In genomic region chr10:45433716-45434469, GRCh38 we compare ENCODE assay signal across 10 cellular contexts. TPM values are rescaled to one million over a fixed set of nuclear protein-coding genes. Genes with fewer than 3 reads are reported as not detected.
DNase-seq lines count a peak whose midpoint lies in the region; ATAC-seq and TF ChIP-seq lines count a peak whose summit lies in the region.
"Had no signal": no experiment of that assay in that cellular context is flagged by ENCODE, and none has a peak within 500 bp of the region (broad histone marks: within the 10 kb centered on the region; RNA-seq: fewer than 3 reads in every experiment).

No MANE protein-coding gene starts in this region.

- no peaks in the 10 kb centered on the region for H3K9me2 ChIP-seq in hepatocyte (replicated peaks; ENCODE audit: insufficient read depth)

- H3K4me2 ChIP-seq in neural progenitor cell (no peak overlapping the region), hepatocyte (no peak overlapping the region)

- WGBS in hepatocyte (ENCODE audit: low lambda C conversion rate, missing lambda C conversion rate), result 78% methylated on average over 8 of the region's 8 CpGs

- no peaks in the 10 kb centered on the region for H3K36me3 Mint-ChIP-seq in neural progenitor cell

- H3K79me2 ChIP-seq in neural progenitor cell (ENCODE audit: low read depth) (no peaks in the 10 kb centered on the region), hepatocyte (no peaks in the 10 kb centered on the region)

- H3K27me3 ChIP-seq in neural progenitor cell (no peaks in the 10 kb centered on the region), hepatocyte (no peaks in the 10 kb centered on the region)
- H3K27me3 ChIP-seq: SJSA1 had no signal

- no peaks in the 10 kb centered on the region for H3F3A ChIP-seq in neural progenitor cell (ENCODE audit: low read depth)

- H3K27ac ChIP-seq in neural progenitor cell, result no peak overlapping the region
- no peak overlapping the region for H3K27ac ChIP-seq in hepatocyte
- H3K27ac ChIP-seq: SJSA1 had no signal

- H3K4me1 Mint-ChIP-seq in neural progenitor cell, result no peaks in the 10 kb centered on the region

- H3K4me3 ChIP-seq in neural progenitor cell, result no peak overlapping the region
- H3K4me3 ChIP-seq in hepatocyte, result no peak overlapping the region
- H3K4me3 ChIP-seq: SJSA1 had no signal

- H4K20me1 ChIP-seq in neural progenitor cell (ENCODE audit: low read depth) (no peaks in the 10 kb centered on the region), hepatocyte (ENCODE audit: insufficient read depth, poor library complexity, severe bottlenecking) (no peaks in the 10 kb centered on the region)

- H3K9ac ChIP-seq in neural progenitor cell, result no peak overlapping the region

- H3K36me3 ChIP-seq in neural progenitor cell (no peaks in the 10 kb centered on the region), hepatocyte (replicated peaks; ENCODE audit: insufficient read depth, low read depth) (no peaks in the 10 kb centered on the region)
- H3K36me3 ChIP-seq: SJSA1 had no signal

- H3K4me3 Mint-ChIP-seq in neural progenitor cell, result no peak overlapping the region

- H2AFZ ChIP-seq in neural progenitor cell (replicated peaks) (peak overlapping the region; percentile 68), hepatocyte (no peak overlapping the region)

- DNase-seq in neural progenitor cell (ENCODE audit: low spot score) (no peak), HUDEP-2 (lab: John Stamatoyannopoulos, UW; ENCODE audit: unreplicated experiment in 76 of 76) (no peak), hepatocyte (ENCODE audit: low spot score) (no peak), mucosa of gallbladder (ENCODE audit: low spot score) (no peak)
- DNase-seq: NCI-H1092 treated with DMSO at 0.1 percent for 48 hours had no signal

- H3K4me1 ChIP-seq in neural progenitor cell (no peaks in the 10 kb centered on the region), hepatocyte (ENCODE audit: insufficient read depth) (no peaks in the 10 kb centered on the region)
- H3K4me1 ChIP-seq: SJSA1 had no signal

- H3K9me3 ChIP-seq in neural progenitor cell (ENCODE audit: low read depth) (no peaks in the 10 kb centered on the region), hepatocyte (ENCODE audit: low read depth) (peaks cover 4% of the 10 kb centered on the region)
- H3K9me3 ChIP-seq: SJSA1 had no signal

- ATAC-seq in GM18909 (IDR thresholded peaks at IDR 0.05; ENCODE audit: poor library complexity, unreplicated experiment) (peak; percentile 98), GM21737 (IDR thresholded peaks at IDR 0.05; ENCODE audit: unreplicated experiment) (peak; percentile 88), HG03442 (IDR thresholded peaks at IDR 0.05; ENCODE audit: unreplicated experiment) (peak; percentile 92)

- no peak for TF ChIP-seq CTCF in neural progenitor cell (IDR thresholded peaks at IDR 0.05)
- TF ChIP-seq CTCF in hepatocyte (IDR thresholded peaks at IDR 0.05; ENCODE audit: poor library complexity), result no peak

- peaks cover 3% of the 10 kb centered on the region for H3K27me3 Mint-ChIP-seq in neural progenitor cell (ENCODE audit: insufficient read depth, low read depth)

- H3K9me3 Mint-ChIP-seq in neural progenitor cell, result peaks cover 2% of the 10 kb centered on the region

- H3K27ac Mint-ChIP-seq in neural progenitor cell, result no peak overlapping the region

RNA-seq across cellular contexts. Expression of gene ALOX5, which starts 59.9 kb away (rescaled TPM):
- total RNA-seq in neural progenitor cell (ENCODE audit: low replicate concordance), result 0.96 and 1.6 TPM in 2 replicates
- total RNA-seq in hepatocyte, result 3.5 and 5.0 TPM in 2 replicates
- 4.4 and 9.0 TPM in 2 replicates for polyA plus RNA-seq in hepatocyte
- total RNA-seq in mucosa of gallbladder, result 25.8 TPM
- total RNA-seq: fibroblast of lung, SJSA1 had no signal
- polyA plus RNA-seq: fibroblast of lung had no signal
